ENCODE assay signal across 1 cellular context in genomic region chr16:2981177-2981898, GRCh38.
TF ChIP-seq lines count a peak whose summit lies in the region.

No MANE protein-coding gene starts in this region.

TF ChIP-seq in K562, 482 proteins besides CTCF, POLR2A, EP300 and RAD21 (continued from another document):
- TF ChIP-seq SFPQ (IDR thresholded peaks at IDR 0.05; ENCODE audit: low read depth, low read length) (no peak), NCOA2 (IDR thresholded peaks at IDR 0.05; ENCODE audit: partially characterized antibody in 2 of 2) (no peak), SIN3B (IDR thresholded peaks at IDR 0.05; ENCODE audit: low read depth) (no peak), TRIM25 (IDR thresholded peaks at IDR 0.05; ENCODE audit: borderline replicate concordance) (0 out of 2 replicates have a peak, but pooled peaks have one; percentile 57), TOE1 (IDR thresholded peaks at IDR 0.05; ENCODE audit: borderline replicate concordance) (no peak), TOE1 (CRISPR knock-in tag; IDR thresholded peaks at IDR 0.05; ENCODE audit: borderline replicate concordance, low read depth) (no peak), HOXB6 (CRISPR knock-in tag; IDR thresholded peaks at IDR 0.05; ENCODE audit: borderline replicate concordance) (no peak), PPARD (CRISPR knock-in tag; IDR thresholded peaks at IDR 0.05) (no peak), HDAC2 (IDR thresholded peaks at IDR 0.05) (peak; percentile 24; the same call in 1 of the 2 replicates), PTRF (tag; IDR thresholded peaks at IDR 0.05) (no peak), ZNF3 (CRISPR knock-in tag; IDR thresholded peaks at IDR 0.05) (no peak), TFAP4 (CRISPR knock-in tag; IDR thresholded peaks at IDR 0.05; ENCODE audit: borderline replicate concordance) (peak; percentile 62), HIVEP1 (CRISPR knock-in tag; IDR thresholded peaks at IDR 0.05) (no peak), RREB1 (CRISPR knock-in tag; IDR thresholded peaks at IDR 0.05) (no peak), TSC22D4 (tag; IDR thresholded peaks at IDR 0.05) (no peak), GABPA (tag; conservative IDR thresholded peaks at IDR 0.05; ENCODE audit: low read depth) (peak; percentile 84), FOXJ2 (tag; IDR thresholded peaks at IDR 0.05) (no peak), KDM1A (IDR thresholded peaks at IDR 0.05) (peak in 1 of 2 experiments; percentile 58; a peak in 1 of 4 replicates), ZFP1 (CRISPR knock-in tag; IDR thresholded peaks at IDR 0.05) (no peak), ZNF384 (IDR thresholded peaks at IDR 0.05; ENCODE audit: low read depth, low read length) (peak; percentile 88), CC2D1A (IDR thresholded peaks at IDR 0.05) (no peak; the same call in 1 of the 2 replicates), BRCA1 (IDR thresholded peaks at IDR 0.05) (no peak), BRCA1 (CRISPR knock-in tag; IDR thresholded peaks at IDR 0.05) (no peak), NFE2 (IDR thresholded peaks at IDR 0.05; ENCODE audit: low read depth) (no peak), DEAF1 (CRISPR knock-in tag; IDR thresholded peaks at IDR 0.05) (no peak), RUNX1 (IDR thresholded peaks at IDR 0.05; ENCODE audit: low read depth) (no peak), THAP12 (CRISPR knock-in tag; IDR thresholded peaks at IDR 0.05) (no peak), STAT5B (CRISPR knock-in tag; IDR thresholded peaks at IDR 0.05) (no peak), SNIP1 (IDR thresholded peaks at IDR 0.05; ENCODE audit: low read depth) (no peak; the same call in 1 of the 2 replicates), RBFOX2 (IDR thresholded peaks at IDR 0.05; ENCODE audit: low read depth, low read length) (no peak), MYBL2 (IDR thresholded peaks at IDR 0.05; ENCODE audit: low read depth) (no peak), MYBL2 (CRISPR knock-in tag; IDR thresholded peaks at IDR 0.05; ENCODE audit: borderline replicate concordance) (no peak), ZSCAN32 (CRISPR knock-in tag; IDR thresholded peaks at IDR 0.05) (no peak), ZEB2 (IDR thresholded peaks at IDR 0.05) (no peak), IRF9 (tag; IDR thresholded peaks at IDR 0.05) (no peak), ZNF143 (CRISPR knock-in tag; IDR thresholded peaks at IDR 0.05) (peak; percentile 38; the same call in 1 of the 2 replicates), XRCC5 (IDR thresholded peaks at IDR 0.05; ENCODE audit: low read depth, low read length) (no peak), ZC3H11A (IDR thresholded peaks at IDR 0.05; ENCODE audit: low read depth, low read length) (no peak), FOSL1 (tag; conservative IDR thresholded peaks at IDR 0.05) (0 out of 2 replicates have a peak, but pooled peaks have one; percentile 13), ZBTB12 (CRISPR knock-in tag; IDR thresholded peaks at IDR 0.05) (no peak), MTA1 (IDR thresholded peaks at IDR 0.05; ENCODE audit: borderline replicate concordance) (peak; percentile 72; the same call in 1 of the 2 replicates), HNRNPK (IDR thresholded peaks at IDR 0.05; ENCODE audit: low read depth, low read length, poor library complexity, severe bottlenecking) (no peak), ZNF668 (CRISPR knock-in tag; IDR thresholded peaks at IDR 0.05) (no peak), POLR2B (IDR thresholded peaks at IDR 0.05; ENCODE audit: low read depth, partially characterized antibody) (peak; percentile 49), ZNF354B (CRISPR knock-in tag; IDR thresholded peaks at IDR 0.05) (no peak), HNRNPL (IDR thresholded peaks at IDR 0.05; ENCODE audit: low read depth, low read length) (no peak), ETS2 (tag; IDR thresholded peaks at IDR 0.05; ENCODE audit: borderline replicate concordance, poor library complexity, severe bottlenecking) (no peak), DACH1 (IDR thresholded peaks at IDR 0.05; ENCODE audit: partially characterized antibody) (peak; percentile 47), GMEB1 (CRISPR knock-in tag; IDR thresholded peaks at IDR 0.05) (no peak), MEIS2 (IDR thresholded peaks at IDR 0.05; ENCODE audit: partially characterized antibody) (no peak)
